Comparison of ENCODE assay signal across 1 cellular context in genomic region chr15:90860942-90861675, GRCh38.
TF ChIP-seq lines count a peak whose summit lies in the region.

No MANE protein-coding gene starts in this region.

TF ChIP-seq in GM23338, 12 proteins besides CTCF, POLR2A, EP300 and RAD21 (continued from another document):
- TF ChIP-seq REST (IDR thresholded peaks at IDR 0.05; ENCODE audit: unreplicated experiment), result no peak
- TF ChIP-seq CREB1 (CRISPR knock-in tag; IDR thresholded peaks at IDR 0.05; ENCODE audit: low read depth), result no peak
